Comparison of ENCODE assay signal across 7 cellular contexts in genomic region chr2:70110397-70110796, GRCh38. TPM values are rescaled to one million over a fixed set of nuclear protein-coding genes. Genes with fewer than 3 reads are reported as not detected.
DNase-seq lines count a peak whose midpoint lies in the region; ATAC-seq and TF ChIP-seq lines count a peak whose summit lies in the region.
"Not testable (repeated sequence)": the region's sequence is repeated elsewhere in the genome, so short reads cannot be mapped to it uniquely, and the experiment has no call there.

No MANE protein-coding gene starts in this region.

- peak overlapping the region in 6 of 7 donors; percentile 93 to 98 (median 96) for H3K27ac Mint-ChIP-seq in CD4-positive, alpha-beta memory T cell
- H3K27ac Mint-ChIP-seq in T-cell (peak overlapping the region; percentile 96 to 97), memory B cell (peak overlapping the region; percentile 96), nephron progenitor cell (peak overlapping the region; percentile 64)
- peak overlapping the region; percentile 89 for H3K27ac Mint-ChIP-seq in activated CD8-positive, alpha-beta memory T cell treated with anti-CD3 and anti-CD28 coated beads, Interleukin-2, amount 10 ng/mL, durations not matched to agents 7 days and 5 days
- peak overlapping the region; percentile 96 for H3K27ac Mint-ChIP-seq in central memory CD8-positive, alpha-beta T cell (ENCODE audit: low read depth)

- peak overlapping the region; percentile 77 for H3K27ac ChIP-seq in CD4-positive, alpha-beta memory T cell (ENCODE audit: low read depth, low read length)
- H3K27ac ChIP-seq in HEK293 (ENCODE audit: extremely low read depth, low read depth, low read length), result not testable (repeated sequence)

- H3K4me3 Mint-ChIP-seq in CD4-positive, alpha-beta memory T cell, result peak overlapping the region in 1 of 8 donors; percentile 13
- H3K4me3 Mint-ChIP-seq in T-cell, result peak overlapping the region in 1 of 3 donors; percentile 67
- not testable (repeated sequence) for H3K4me3 Mint-ChIP-seq in activated CD8-positive, alpha-beta memory T cell treated with anti-CD3 and anti-CD28 coated beads, Interleukin-2, amount 10 ng/mL, durations not matched to agents 7 days and 5 days; central memory CD8-positive, alpha-beta T cell; memory B cell; nephron progenitor cell

- POLR2A ChIA-PET in CD4-positive, alpha-beta memory T cell (lab: Charles Lee; ENCODE audit: partially characterized antibody), result interaction anchor here (0.7 to 11.0 kb wide), 6 partner anchors 14 to 217 kb away, joined by 5 to 481 read pairs (median 140); partner anchors contain the start of genes PCBP1 and SNRNP27
- POLR2A ChIA-PET in HEK293 (lab: Yijun Ruan, JAX), result interaction anchor here (0.6 kb wide), 1 partner anchor 281 kb away, joined by 4 read pairs; no protein-coding TSS in a partner anchor
- POLR2A ChIA-PET in T-cell (lab: Charles Lee), result interaction anchor here (0.7 to 1.2 kb wide), 4 partner anchors 14 to 771 kb away, joined by 3 to 10 read pairs (median 6); no protein-coding TSS in a partner anchor

- H3K9me3 Mint-ChIP-seq in CD4-positive, alpha-beta memory T cell; T-cell; activated CD8-positive, alpha-beta memory T cell treated with anti-CD3 and anti-CD28 coated beads, Interleukin-2, amount 10 ng/mL, durations not matched to agents 7 days and 5 days (ENCODE audit: low read depth); central memory CD8-positive, alpha-beta T cell; memory B cell; nephron progenitor cell: not testable (repeated sequence)

- H3K4me1 ChIP-seq in CD4-positive, alpha-beta memory T cell (ENCODE audit: insufficient read depth, low read length), result peaks cover 53% of the 10 kb centered on the region
- H3K4me1 ChIP-seq in HEK293 (ENCODE audit: control insufficient read depth, insufficient read depth, low read length), result not testable (repeated sequence)

- CTCF ChIA-PET in CD4-positive, alpha-beta memory T cell (lab: Charles Lee; ENCODE audit: partially characterized antibody), result interaction anchor here (0.9 to 2.0 kb wide), 5 partner anchors 12 to 196 kb away, joined by 3 to 8 read pairs (median 4); no protein-coding TSS in a partner anchor
- CTCF ChIA-PET in HEK293 (lab: Yijun Ruan, JAX), result interaction anchor here (0.9 to 1.5 kb wide), 2 partner anchors 12 to 26 kb away, joined by 3 to 4 read pairs; no protein-coding TSS in a partner anchor
- CTCF ChIA-PET in T-cell (lab: Charles Lee), result not testable (repeated sequence)
- CTCF ChIA-PET in activated CD8-positive, alpha-beta memory T cell treated with anti-CD3 and anti-CD28 coated beads, Interleukin-2, amount 10 ng/mL, durations not matched to agents 7 days and 5 days (lab: Charles Lee), result interaction anchor here (0.6 to 5.8 kb wide), 5 partner anchors 13 to 726 kb away, joined by 3 to 41 read pairs (median 8); no protein-coding TSS in a partner anchor

- not testable (repeated sequence) for TF ChIP-seq CTCF in HEK293 (tag by site-specific recombination; IDR thresholded peaks at IDR 0.05); nephron progenitor cell (IDR thresholded peaks at IDR 0.05)

- H3K36me3 Mint-ChIP-seq in CD4-positive, alpha-beta memory T cell; T-cell; activated CD8-positive, alpha-beta memory T cell treated with anti-CD3 and anti-CD28 coated beads, Interleukin-2, amount 10 ng/mL, durations not matched to agents 7 days and 5 days; central memory CD8-positive, alpha-beta T cell (ENCODE audit: insufficient read depth); memory B cell; nephron progenitor cell (ENCODE audit: low read depth): not testable (repeated sequence)

- H3K27me3 Mint-ChIP-seq in CD4-positive, alpha-beta memory T cell; T-cell; activated CD8-positive, alpha-beta memory T cell treated with anti-CD3 and anti-CD28 coated beads, Interleukin-2, amount 10 ng/mL, durations not matched to agents 7 days and 5 days; central memory CD8-positive, alpha-beta T cell; memory B cell; nephron progenitor cell (ENCODE audit: low read depth, poor library complexity): not testable (repeated sequence)

- intact Hi-C loops in CD4-positive, alpha-beta memory T cell (cut with micrococcal nuclease), result not testable (repeated sequence)

- H3K9me3 ChIP-seq in CD4-positive, alpha-beta memory T cell (ENCODE audit: control insufficient read depth in 1 of 2, low read length in 2 of 2); HEK293 (ENCODE audit: control insufficient read depth, insufficient read depth, low read depth, low read length): not testable (repeated sequence)

- H3K4me1 Mint-ChIP-seq in CD4-positive, alpha-beta memory T cell, result peaks cover 27 to 60% (median 47%) of the 10 kb centered on the region in 4 donors
- peaks cover 57 to 59% (median 58%) of the 10 kb centered on the region in 3 donors for H3K4me1 Mint-ChIP-seq in T-cell
- H3K4me1 Mint-ChIP-seq in activated CD8-positive, alpha-beta memory T cell treated with anti-CD3 and anti-CD28 coated beads, Interleukin-2, amount 10 ng/mL, durations not matched to agents 7 days and 5 days, result peaks cover 46% of the 10 kb centered on the region
- peaks cover 51% of the 10 kb centered on the region for H3K4me1 Mint-ChIP-seq in central memory CD8-positive, alpha-beta T cell
- peaks cover 23% of the 10 kb centered on the region for H3K4me1 Mint-ChIP-seq in memory B cell
- H3K4me1 Mint-ChIP-seq in nephron progenitor cell, result peaks cover 63% of the 10 kb centered on the region

- ATAC-seq in T-cell (replicated peaks in 1 of 4); activated CD8-positive, alpha-beta memory T cell treated with anti-CD3 and anti-CD28 coated beads, Interleukin-2, amount 10 ng/mL, durations not matched to agents 7 days and 5 days; central memory CD8-positive, alpha-beta T cell (replicated peaks; ENCODE audit: extremely low read depth, poor library complexity, severe bottlenecking); memory B cell (ENCODE audit: low read depth): not testable (repeated sequence)

- H3K4me3 ChIP-seq in CD4-positive, alpha-beta memory T cell (ENCODE audit: low read length in 2 of 2); HEK293 (ENCODE audit: low read depth, low read length): not testable (repeated sequence)

- not testable (repeated sequence) for H3K27me3 ChIP-seq in CD4-positive, alpha-beta memory T cell (ENCODE audit: insufficient read depth, low read length)

- DNase-seq in CD4-positive, alpha-beta memory T cell; T-cell; activated CD8-positive, alpha-beta memory T cell treated with anti-CD3 and anti-CD28 coated beads, Interleukin-2, amount 10 ng/mL, durations not matched to agents 7 days and 5 days; central memory CD8-positive, alpha-beta T cell (ENCODE audit: low spot score in 2 of 2); memory B cell (ENCODE audit: low spot score in 2 of 2); nephron progenitor cell: not testable (repeated sequence)

- H3K36me3 ChIP-seq in CD4-positive, alpha-beta memory T cell (ENCODE audit: insufficient read depth, low read length); HEK293 (ENCODE audit: control insufficient read depth in 2 of 2, insufficient read depth in 1 of 2, low read length in 2 of 2): not testable (repeated sequence)

TF ChIP-seq in HEK293, 187 proteins besides CTCF, POLR2A, EP300 and RAD21 (continues in another document):
- TF ChIP-seq ZNF280D (tag by site-specific recombination; IDR thresholded peaks at IDR 0.05), result 0 out of 2 replicates have a peak, but pooled peaks have one; percentile 42

RNA-seq across cellular contexts. Expression of gene PCBP1, which starts 23.1 kb away (rescaled TPM):
- 100 to 1,000 TPM; 372 to 383 TPM for total RNA-seq in CD4-positive, alpha-beta memory T cell
- 100 to 1,000 TPM; 116 to 153 TPM for polyA plus RNA-seq in CD4-positive, alpha-beta memory T cell
- 100 to 1,000 TPM; 303 to 431 (median 386) TPM for total RNA-seq in T-cell
- total RNA-seq in activated CD8-positive, alpha-beta memory T cell treated with anti-CD3 and anti-CD28 coated beads, Interleukin-2, amount 10 ng/mL, durations not matched to agents 7 days and 5 days, result 100 to 1,000 TPM; 429 to 464 TPM
